In the genomic region with DNA sequence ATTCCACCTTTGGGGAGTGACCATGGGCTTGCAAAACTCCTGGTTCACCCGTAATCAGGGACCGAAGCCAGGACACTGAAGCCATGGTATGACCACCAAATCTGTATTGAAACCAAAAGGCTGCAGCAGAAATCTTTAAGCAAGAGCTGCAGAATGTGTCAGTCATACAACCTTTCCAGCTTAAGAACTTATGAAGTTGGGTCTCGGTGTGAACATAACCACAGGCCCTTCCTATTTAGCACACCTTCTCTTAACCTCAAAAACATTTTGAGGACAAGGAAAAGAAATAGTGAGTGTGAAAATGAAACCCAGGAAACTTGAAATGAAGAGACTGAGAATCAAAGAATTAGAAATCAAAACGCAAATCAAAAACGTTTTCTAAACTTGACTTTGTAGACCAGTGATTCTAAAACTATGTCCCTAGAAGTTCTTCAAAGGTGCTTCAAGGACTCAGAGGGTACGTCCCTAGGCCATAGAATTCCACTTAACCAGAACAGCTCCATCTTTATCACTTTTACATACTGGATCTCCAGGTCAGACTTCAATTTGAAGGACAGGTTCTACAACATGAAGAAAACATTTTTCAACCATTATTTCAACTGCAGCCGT, we compare ENCODE assay signal across 17 cellular contexts.
DNase-seq lines count a peak whose midpoint lies in the region; ATAC-seq and TF ChIP-seq lines count a peak whose summit lies in the region.
"Had no signal": no experiment of that assay in that cellular context is flagged by ENCODE, and none has a peak within 500 bp of the region (broad histone marks: within the 10 kb centered on the region; RNA-seq: fewer than 3 reads in every experiment).

No MANE protein-coding gene starts in this region.

- TF ChIP-seq CTCF in omental fat pad (IDR thresholded peaks at IDR 0.05): no peak

- H3K4me3 Mint-ChIP-seq in activated CD4-positive, alpha-beta T cell treated with anti-CD3 and anti-CD28 coated beads, Interleukin-2, amount 10 ng/mL, durations not matched to agents 7 days and 5 days: peak overlapping the region; percentile 31
- peak overlapping the region; percentile 49 for H3K4me3 Mint-ChIP-seq in activated naive CD8-positive, alpha-beta T cell treated with anti-CD3 and anti-CD28 coated beads, Interleukin-2, amount 10 ng/mL, durations not matched to agents 7 days and 5 days
- H3K4me3 Mint-ChIP-seq: IgD-negative memory B cell had no signal

- H3K9me3 Mint-ChIP-seq in activated CD4-positive, alpha-beta T cell treated with anti-CD3 and anti-CD28 coated beads, Interleukin-2, amount 10 ng/mL, durations not matched to agents 7 days and 5 days: peaks cover 4% of the 10 kb centered on the region
- peaks cover 2% of the 10 kb centered on the region for H3K9me3 Mint-ChIP-seq in activated naive CD8-positive, alpha-beta T cell treated with anti-CD3 and anti-CD28 coated beads, Interleukin-2, amount 10 ng/mL, durations not matched to agents 7 days and 5 days

- DNase-seq in activated CD4-positive, alpha-beta T cell treated with anti-CD3 and anti-CD28 coated beads, Interleukin-2, amount 10 ng/mL, durations not matched to agents 7 days and 5 days: no peak
- DNase-seq in activated CD4-positive, alpha-beta T cell treated with anti-CD3 and anti-CD28 coated beads for 4 hours: no peak
- peak; percentile 1 for DNase-seq in stimulated activated CD4-positive, alpha-beta T cell treated with anti-CD3 and anti-CD28 coated beads, Interleukin-1b, Interleukin-23, amount 100 ng/mL, for 48 hours
- no peak for DNase-seq in stimulated activated CD4-positive, alpha-beta T cell treated with anti-CD3 and anti-CD28 coated beads, Interleukin-2, amount 100 ng/mL, for 48 hours
- no peak for DNase-seq in activated naive CD8-positive, alpha-beta T cell treated with anti-CD3 and anti-CD28 coated beads, Interleukin-2, amount 10 ng/mL, durations not matched to agents 7 days and 5 days
- DNase-seq in omental fat pad (ENCODE audit: low spot score): no peak
- DNase-seq in EL: no peak
- DNase-seq: 8988T, GF-D8, NCI-H1105, NCI-H2029 treated with DMSO at 0.1 percent for 48 hours, NCI-H226, NCI-H524 treated with DMSO at 0.1 percent for 48 hours, NCI-H82, Peyer's patch, SJCRH30 had no signal

- POLR2A ChIA-PET in activated CD4-positive, alpha-beta T cell treated with anti-CD3 and anti-CD28 coated beads, Interleukin-2, amount 10 ng/mL, durations not matched to agents 7 days and 5 days (lab: Charles Lee): no interaction called here
- POLR2A ChIA-PET in activated naive CD8-positive, alpha-beta T cell treated with anti-CD3 and anti-CD28 coated beads, Interleukin-2, amount 10 ng/mL, durations not matched to agents 7 days and 5 days (lab: Charles Lee): no interaction called here

- ATAC-seq in activated naive CD8-positive, alpha-beta T cell treated with anti-CD3 and anti-CD28 coated beads, Interleukin-2, amount 10 ng/mL, durations not matched to agents 7 days and 5 days (ENCODE audit: low read depth): peak; percentile 50
- ATAC-seq in omental fat pad (ENCODE audit: low FRiP score): no peak

- peaks cover 15% of the 10 kb centered on the region for H3K4me1 Mint-ChIP-seq in activated CD4-positive, alpha-beta T cell treated with anti-CD3 and anti-CD28 coated beads, Interleukin-2, amount 10 ng/mL, durations not matched to agents 7 days and 5 days
- H3K4me1 Mint-ChIP-seq in activated naive CD8-positive, alpha-beta T cell treated with anti-CD3 and anti-CD28 coated beads, Interleukin-2, amount 10 ng/mL, durations not matched to agents 7 days and 5 days: peaks cover 13% of the 10 kb centered on the region
- H3K4me1 Mint-ChIP-seq: IgD-negative memory B cell had no signal

- no peaks in the 10 kb centered on the region for H3K27me3 Mint-ChIP-seq in activated CD4-positive, alpha-beta T cell treated with anti-CD3 and anti-CD28 coated beads, Interleukin-2, amount 10 ng/mL, durations not matched to agents 7 days and 5 days
- H3K27me3 Mint-ChIP-seq in activated naive CD8-positive, alpha-beta T cell treated with anti-CD3 and anti-CD28 coated beads, Interleukin-2, amount 10 ng/mL, durations not matched to agents 7 days and 5 days: no peaks in the 10 kb centered on the region

- no peaks in the 10 kb centered on the region for H3K36me3 Mint-ChIP-seq in activated CD4-positive, alpha-beta T cell treated with anti-CD3 and anti-CD28 coated beads, Interleukin-2, amount 10 ng/mL, durations not matched to agents 7 days and 5 days (ENCODE audit: low read depth)
- H3K36me3 Mint-ChIP-seq in activated naive CD8-positive, alpha-beta T cell treated with anti-CD3 and anti-CD28 coated beads, Interleukin-2, amount 10 ng/mL, durations not matched to agents 7 days and 5 days: no peaks in the 10 kb centered on the region
- H3K36me3 Mint-ChIP-seq: IgD-negative memory B cell had no signal

- CTCF ChIA-PET in activated CD4-positive, alpha-beta T cell treated with anti-CD3 and anti-CD28 coated beads, Interleukin-2, amount 10 ng/mL, durations not matched to agents 7 days and 5 days (lab: Charles Lee): interaction anchor here (0.7 to 1.4 kb wide), 3 partner anchors 8 to 13 kb away, joined by 3 to 4 read pairs (median 3); no protein-coding TSS in a partner anchor

- H3K27ac Mint-ChIP-seq in activated CD4-positive, alpha-beta T cell treated with anti-CD3 and anti-CD28 coated beads, Interleukin-2, amount 10 ng/mL, durations not matched to agents 7 days and 5 days: peak overlapping the region; percentile 41
- H3K27ac Mint-ChIP-seq in activated naive CD8-positive, alpha-beta T cell treated with anti-CD3 and anti-CD28 coated beads, Interleukin-2, amount 10 ng/mL, durations not matched to agents 7 days and 5 days: peak overlapping the region; percentile 63
